In the genomic region with DNA sequence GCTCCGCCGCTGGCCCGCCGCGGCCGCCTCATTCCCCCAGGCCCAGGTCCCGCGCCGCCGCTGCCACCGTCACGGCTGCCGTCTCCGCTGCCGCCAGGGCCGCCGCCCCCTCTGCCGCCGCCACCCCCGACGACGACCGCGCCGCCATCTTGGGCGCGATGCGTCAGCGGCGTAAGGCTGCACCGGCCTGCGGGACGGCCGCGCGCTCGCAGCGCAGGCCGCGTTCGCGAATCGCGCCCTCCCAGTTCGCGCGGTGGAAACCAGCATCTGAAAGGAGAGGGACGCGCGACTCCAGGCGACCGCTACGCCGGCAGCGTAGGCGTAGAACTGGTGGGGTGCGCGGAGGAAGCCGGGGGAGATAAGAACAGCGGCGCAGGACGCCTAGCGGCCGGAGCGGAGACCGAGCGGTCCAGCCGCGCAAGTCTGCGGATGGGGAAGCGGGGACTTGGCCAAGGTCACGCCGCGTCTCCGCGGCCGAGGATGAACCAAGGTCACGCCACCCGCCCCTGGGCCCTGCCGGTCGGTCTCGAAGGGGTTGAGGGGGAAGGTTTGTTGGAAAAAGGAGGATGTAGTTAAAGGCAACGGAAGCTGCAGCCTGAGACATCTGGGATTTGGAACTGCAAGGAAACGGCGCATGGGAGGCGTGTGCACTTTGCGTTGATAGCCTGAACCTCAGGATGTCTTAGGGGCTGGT, we compare ENCODE assay signal across 1 cellular context.
TF ChIP-seq lines count a peak whose summit lies in the region.

A gene (minus strand): TSS at position 173 of the 694 bp plus-strand sequence. CDS start 307 bp downstream, outside the sequence.

TF ChIP-seq in HEK293, 187 proteins besides CTCF, POLR2A, EP300 and RAD21 (continued from another document and continues in another):
- TF ChIP-seq, protein P1, sequence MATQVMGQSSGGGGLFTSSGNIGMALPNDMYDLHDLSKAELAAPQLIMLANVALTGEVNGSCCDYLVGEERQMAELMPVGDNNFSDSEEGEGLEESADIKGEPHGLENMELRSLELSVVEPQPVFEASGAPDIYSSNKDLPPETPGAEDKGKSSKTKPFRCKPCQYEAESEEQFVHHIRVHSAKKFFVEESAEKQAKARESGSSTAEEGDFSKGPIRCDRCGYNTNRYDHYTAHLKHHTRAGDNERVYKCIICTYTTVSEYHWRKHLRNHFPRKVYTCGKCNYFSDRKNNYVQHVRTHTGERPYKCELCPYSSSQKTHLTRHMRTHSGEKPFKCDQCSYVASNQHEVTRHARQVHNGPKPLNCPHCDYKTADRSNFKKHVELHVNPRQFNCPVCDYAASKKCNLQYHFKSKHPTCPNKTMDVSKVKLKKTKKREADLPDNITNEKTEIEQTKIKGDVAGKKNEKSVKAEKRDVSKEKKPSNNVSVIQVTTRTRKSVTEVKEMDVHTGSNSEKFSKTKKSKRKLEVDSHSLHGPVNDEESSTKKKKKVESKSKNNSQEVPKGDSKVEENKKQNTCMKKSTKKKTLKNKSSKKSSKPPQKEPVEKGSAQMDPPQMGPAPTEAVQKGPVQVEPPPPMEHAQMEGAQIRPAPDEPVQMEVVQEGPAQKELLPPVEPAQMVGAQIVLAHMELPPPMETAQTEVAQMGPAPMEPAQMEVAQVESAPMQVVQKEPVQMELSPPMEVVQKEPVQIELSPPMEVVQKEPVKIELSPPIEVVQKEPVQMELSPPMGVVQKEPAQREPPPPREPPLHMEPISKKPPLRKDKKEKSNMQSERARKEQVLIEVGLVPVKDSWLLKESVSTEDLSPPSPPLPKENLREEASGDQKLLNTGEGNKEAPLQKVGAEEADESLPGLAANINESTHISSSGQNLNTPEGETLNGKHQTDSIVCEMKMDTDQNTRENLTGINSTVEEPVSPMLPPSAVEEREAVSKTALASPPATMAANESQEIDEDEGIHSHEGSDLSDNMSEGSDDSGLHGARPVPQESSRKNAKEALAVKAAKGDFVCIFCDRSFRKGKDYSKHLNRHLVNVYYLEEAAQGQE (tag by site-specific recombination; IDR thresholded peaks at IDR 0.05): peak; percentile 46; the same call in 1 of the 2 replicates
- TF ChIP-seq ZNF514 (tag by site-specific recombination; IDR thresholded peaks at IDR 0.05) (no peak), SP3 (tag by site-specific recombination; IDR thresholded peaks at IDR 0.05) (peak; percentile 38), GLIS2 (tag by site-specific recombination; IDR thresholded peaks at IDR 0.05) (peak; percentile 59), ZSCAN16 (tag by site-specific recombination; IDR thresholded peaks at IDR 0.05) (no peak), ZFHX2 (tag by site-specific recombination; conservative IDR thresholded peaks at IDR 0.05) (peak; percentile 98), ZNF426 (tag by site-specific recombination; IDR thresholded peaks at IDR 0.05) (no peak), ZNF404 (tag by site-specific recombination; IDR thresholded peaks at IDR 0.05) (no peak), ZNF292 (tag by site-specific recombination; IDR thresholded peaks at IDR 0.05; ENCODE audit: borderline replicate concordance, low read depth) (no peak), RBAK (tag by site-specific recombination; IDR thresholded peaks at IDR 0.05) (no peak), ZEB2 (tag by site-specific recombination; IDR thresholded peaks at IDR 0.05) (peak; percentile 97), TCF7L2 (IDR thresholded peaks at IDR 0.05; ENCODE audit: borderline replicate concordance, low read depth, low read length) (no peak), ZIC2 (tag by site-specific recombination; IDR thresholded peaks at IDR 0.05) (no peak; the same call in 1 of the 2 replicates), ZNF777 (tag by site-specific recombination; IDR thresholded peaks at IDR 0.05; ENCODE audit: borderline replicate concordance) (no peak), ZNF175 (tag by site-specific recombination; IDR thresholded peaks at IDR 0.05) (no peak), ZNF155 (tag by site-specific recombination; IDR thresholded peaks at IDR 0.05) (no peak), ZFP41 (tag by site-specific recombination; IDR thresholded peaks at IDR 0.05; ENCODE audit: borderline replicate concordance) (no peak), WT1 (tag by site-specific recombination; IDR thresholded peaks at IDR 0.05) (peak; percentile 68), ZNF830 (tag by site-specific recombination; IDR thresholded peaks at IDR 0.05; ENCODE audit: low read depth) (no peak), ZNF23 (tag by site-specific recombination; IDR thresholded peaks at IDR 0.05; ENCODE audit: borderline replicate concordance) (no peak), ZNF19 (tag by site-specific recombination; IDR thresholded peaks at IDR 0.05; ENCODE audit: low read depth) (peak; percentile 100), ZNF707 (tag by site-specific recombination; IDR thresholded peaks at IDR 0.05) (no peak), ZNF214 (tag by site-specific recombination; IDR thresholded peaks at IDR 0.05; ENCODE audit: borderline replicate concordance) (no peak), ZNF560 (tag by site-specific recombination; IDR thresholded peaks at IDR 0.05; ENCODE audit: borderline replicate concordance) (no peak)
- TF ChIP-seq, protein P2, sequence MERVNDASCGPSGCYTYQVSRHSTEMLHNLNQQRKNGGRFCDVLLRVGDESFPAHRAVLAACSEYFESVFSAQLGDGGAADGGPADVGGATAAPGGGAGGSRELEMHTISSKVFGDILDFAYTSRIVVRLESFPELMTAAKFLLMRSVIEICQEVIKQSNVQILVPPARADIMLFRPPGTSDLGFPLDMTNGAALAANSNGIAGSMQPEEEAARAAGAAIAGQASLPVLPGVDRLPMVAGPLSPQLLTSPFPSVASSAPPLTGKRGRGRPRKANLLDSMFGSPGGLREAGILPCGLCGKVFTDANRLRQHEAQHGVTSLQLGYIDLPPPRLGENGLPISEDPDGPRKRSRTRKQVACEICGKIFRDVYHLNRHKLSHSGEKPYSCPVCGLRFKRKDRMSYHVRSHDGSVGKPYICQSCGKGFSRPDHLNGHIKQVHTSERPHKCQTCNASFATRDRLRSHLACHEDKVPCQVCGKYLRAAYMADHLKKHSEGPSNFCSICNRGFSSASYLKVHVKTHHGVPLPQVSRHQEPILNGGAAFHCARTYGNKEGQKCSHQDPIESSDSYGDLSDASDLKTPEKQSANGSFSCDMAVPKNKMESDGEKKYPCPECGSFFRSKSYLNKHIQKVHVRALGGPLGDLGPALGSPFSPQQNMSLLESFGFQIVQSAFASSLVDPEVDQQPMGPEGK (tag by site-specific recombination; IDR thresholded peaks at IDR 0.05): peak; percentile 78
- TF ChIP-seq, protein P3, sequence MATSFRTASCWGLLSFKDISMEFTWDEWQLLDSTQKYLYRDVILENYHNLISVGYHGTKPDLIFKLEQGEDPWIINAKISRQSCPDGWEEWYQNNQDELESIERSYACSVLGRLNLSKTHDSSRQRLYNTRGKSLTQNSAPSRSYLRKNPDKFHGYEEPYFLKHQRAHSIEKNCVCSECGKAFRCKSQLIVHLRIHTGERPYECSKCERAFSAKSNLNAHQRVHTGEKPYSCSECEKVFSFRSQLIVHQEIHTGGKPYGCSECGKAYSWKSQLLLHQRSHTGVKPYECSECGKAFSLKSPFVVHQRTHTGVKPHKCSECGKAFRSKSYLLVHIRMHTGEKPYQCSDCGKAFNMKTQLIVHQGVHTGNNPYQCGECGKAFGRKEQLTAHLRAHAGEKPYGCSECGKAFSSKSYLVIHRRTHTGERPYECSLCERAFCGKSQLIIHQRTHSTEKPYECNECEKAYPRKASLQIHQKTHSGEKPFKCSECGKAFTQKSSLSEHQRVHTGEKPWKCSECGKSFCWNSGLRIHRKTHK (tag by site-specific recombination; IDR thresholded peaks at IDR 0.05): no peak
- TF ChIP-seq, protein P4, sequence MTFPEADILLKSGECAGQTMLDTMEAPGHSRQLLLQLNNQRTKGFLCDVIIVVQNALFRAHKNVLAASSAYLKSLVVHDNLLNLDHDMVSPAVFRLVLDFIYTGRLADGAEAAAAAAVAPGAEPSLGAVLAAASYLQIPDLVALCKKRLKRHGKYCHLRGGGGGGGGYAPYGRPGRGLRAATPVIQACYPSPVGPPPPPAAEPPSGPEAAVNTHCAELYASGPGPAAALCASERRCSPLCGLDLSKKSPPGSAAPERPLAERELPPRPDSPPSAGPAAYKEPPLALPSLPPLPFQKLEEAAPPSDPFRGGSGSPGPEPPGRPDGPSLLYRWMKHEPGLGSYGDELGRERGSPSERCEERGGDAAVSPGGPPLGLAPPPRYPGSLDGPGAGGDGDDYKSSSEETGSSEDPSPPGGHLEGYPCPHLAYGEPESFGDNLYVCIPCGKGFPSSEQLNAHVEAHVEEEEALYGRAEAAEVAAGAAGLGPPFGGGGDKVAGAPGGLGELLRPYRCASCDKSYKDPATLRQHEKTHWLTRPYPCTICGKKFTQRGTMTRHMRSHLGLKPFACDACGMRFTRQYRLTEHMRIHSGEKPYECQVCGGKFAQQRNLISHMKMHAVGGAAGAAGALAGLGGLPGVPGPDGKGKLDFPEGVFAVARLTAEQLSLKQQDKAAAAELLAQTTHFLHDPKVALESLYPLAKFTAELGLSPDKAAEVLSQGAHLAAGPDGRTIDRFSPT (tag by site-specific recombination; IDR thresholded peaks at IDR 0.05): no peak
- TF ChIP-seq, protein P5, sequence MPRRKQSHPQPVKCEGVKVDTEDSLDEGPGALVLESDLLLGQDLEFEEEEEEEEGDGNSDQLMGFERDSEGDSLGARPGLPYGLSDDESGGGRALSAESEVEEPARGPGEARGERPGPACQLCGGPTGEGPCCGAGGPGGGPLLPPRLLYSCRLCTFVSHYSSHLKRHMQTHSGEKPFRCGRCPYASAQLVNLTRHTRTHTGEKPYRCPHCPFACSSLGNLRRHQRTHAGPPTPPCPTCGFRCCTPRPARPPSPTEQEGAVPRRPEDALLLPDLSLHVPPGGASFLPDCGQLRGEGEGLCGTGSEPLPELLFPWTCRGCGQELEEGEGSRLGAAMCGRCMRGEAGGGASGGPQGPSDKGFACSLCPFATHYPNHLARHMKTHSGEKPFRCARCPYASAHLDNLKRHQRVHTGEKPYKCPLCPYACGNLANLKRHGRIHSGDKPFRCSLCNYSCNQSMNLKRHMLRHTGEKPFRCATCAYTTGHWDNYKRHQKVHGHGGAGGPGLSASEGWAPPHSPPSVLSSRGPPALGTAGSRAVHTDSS (tag by site-specific recombination; IDR thresholded peaks at IDR 0.05): no peak
- TF ChIP-seq, protein P6, sequence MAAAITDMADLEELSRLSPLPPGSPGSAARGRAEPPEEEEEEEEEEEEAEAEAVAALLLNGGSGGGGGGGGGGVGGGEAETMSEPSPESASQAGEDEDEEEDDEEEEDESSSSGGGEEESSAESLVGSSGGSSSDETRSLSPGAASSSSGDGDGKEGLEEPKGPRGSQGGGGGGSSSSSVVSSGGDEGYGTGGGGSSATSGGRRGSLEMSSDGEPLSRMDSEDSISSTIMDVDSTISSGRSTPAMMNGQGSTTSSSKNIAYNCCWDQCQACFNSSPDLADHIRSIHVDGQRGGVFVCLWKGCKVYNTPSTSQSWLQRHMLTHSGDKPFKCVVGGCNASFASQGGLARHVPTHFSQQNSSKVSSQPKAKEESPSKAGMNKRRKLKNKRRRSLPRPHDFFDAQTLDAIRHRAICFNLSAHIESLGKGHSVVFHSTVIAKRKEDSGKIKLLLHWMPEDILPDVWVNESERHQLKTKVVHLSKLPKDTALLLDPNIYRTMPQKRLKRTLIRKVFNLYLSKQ (tag by site-specific recombination; IDR thresholded peaks at IDR 0.05; ENCODE audit: borderline replicate concordance): no peak
- TF ChIP-seq, protein P7, sequence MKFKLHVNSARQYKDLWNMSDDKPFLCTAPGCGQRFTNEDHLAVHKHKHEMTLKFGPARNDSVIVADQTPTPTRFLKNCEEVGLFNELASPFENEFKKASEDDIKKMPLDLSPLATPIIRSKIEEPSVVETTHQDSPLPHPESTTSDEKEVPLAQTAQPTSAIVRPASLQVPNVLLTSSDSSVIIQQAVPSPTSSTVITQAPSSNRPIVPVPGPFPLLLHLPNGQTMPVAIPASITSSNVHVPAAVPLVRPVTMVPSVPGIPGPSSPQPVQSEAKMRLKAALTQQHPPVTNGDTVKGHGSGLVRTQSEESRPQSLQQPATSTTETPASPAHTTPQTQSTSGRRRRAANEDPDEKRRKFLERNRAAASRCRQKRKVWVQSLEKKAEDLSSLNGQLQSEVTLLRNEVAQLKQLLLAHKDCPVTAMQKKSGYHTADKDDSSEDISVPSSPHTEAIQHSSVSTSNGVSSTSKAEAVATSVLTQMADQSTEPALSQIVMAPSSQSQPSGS (tag by site-specific recombination; IDR thresholded peaks at IDR 0.05; ENCODE audit: low read depth): no peak
- TF ChIP-seq, protein P8, sequence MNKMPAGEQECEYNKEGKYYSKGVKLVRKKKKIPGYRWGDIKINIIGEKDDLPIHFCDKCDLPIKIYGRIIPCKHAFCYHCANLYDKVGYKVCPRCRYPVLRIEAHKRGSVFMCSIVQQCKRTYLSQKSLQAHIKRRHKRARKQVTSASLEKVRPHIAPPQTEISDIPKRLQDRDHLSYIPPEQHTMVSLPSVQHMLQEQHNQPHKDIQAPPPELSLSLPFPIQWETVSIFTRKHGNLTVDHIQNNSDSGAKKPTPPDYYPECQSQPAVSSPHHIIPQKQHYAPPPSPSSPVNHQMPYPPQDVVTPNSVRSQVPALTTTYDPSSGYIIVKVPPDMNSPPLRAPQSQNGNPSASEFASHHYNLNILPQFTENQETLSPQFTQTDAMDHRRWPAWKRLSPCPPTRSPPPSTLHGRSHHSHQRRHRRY (tag by site-specific recombination; IDR thresholded peaks at IDR 0.05): no peak
